Comparison of ENCODE assay signal across 17 cellular contexts in the genomic region with DNA sequence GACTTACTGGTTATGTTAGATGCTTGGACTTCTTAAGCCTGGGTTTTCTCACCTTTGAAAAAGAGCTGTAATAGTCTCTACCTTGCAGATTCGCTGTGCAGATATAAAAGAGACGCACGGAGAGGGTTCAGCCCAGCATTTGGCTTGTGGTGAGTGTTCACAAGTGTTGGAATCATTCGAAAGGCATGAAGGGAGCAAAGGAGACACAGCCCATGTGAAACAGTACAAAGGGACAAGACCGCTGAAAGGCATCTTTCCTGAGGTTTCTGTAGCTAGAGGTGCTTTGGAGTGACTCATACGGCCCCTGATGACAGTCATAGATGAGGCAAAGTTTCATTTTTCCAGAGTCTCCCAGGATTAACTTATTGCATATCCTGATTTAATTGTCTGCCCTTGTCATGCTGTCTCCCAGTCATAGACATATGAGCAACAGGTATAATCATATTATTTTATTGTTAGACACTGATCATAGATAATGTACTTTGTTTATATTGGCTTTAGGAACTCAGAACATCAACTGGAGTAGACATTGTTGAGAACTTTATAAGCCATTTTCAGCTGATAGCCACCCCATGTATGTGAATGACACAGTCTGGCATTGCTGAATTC.
"Had no signal": no experiment of that assay in that cellular context is flagged by ENCODE, and none has a peak within 500 bp of the region (broad histone marks: within the 10 kb centered on the region; RNA-seq: fewer than 3 reads in every experiment).

No MANE protein-coding gene starts in this region.

- H3K4me3 ChIP-seq: prostate gland, right atrium auricular region, tibial artery, uterus had no signal

- ATAC-seq: activated T-cell treated with anti-CD3 and anti-CD28 coated beads, Interleukin-2, amount 50 U/mL, for 4 hours; esophagus mucosa; left ventricle myocardium superior; stimulated activated naive CD8-positive, alpha-beta T cell treated with anti-CD3 and anti-CD28 coated beads, Interleukin-15, Interleukin-2, amounts not matched to agents 100 U/mL and 50 U/mL, for 24 hours had no signal

- DNase-seq: activated CD4-positive, alpha-beta T cell treated with anti-CD3 and anti-CD28 coated beads, Interleukin-2, amount 50 U/mL, for 1 hour; activated CD4-positive, CD25-positive, alpha-beta regulatory T cell treated with anti-CD3 and anti-CD28 coated beads, Interleukin-2, amount 50 U/mL, for 72 hours; activated CD8-positive, alpha-beta memory T cell treated with anti-CD3 and anti-CD28 coated beads, Interleukin-2, amount 50 U/mL, for 4 hours; activated effector memory CD4-positive, alpha-beta T cell treated with Interleukin-2 at 50 U/mL for 16 hours; activated naive CD4-positive, alpha-beta T cell treated with anti-CD3 and anti-CD28 coated beads, Interleukin-2, amount 50 U/mL, for 16 hours; activated T-cell treated with anti-CD3 and anti-CD28 coated beads, Interleukin-2, amount 50 U/mL, for 4 hours; aorta; effector CD8-positive, alpha-beta T cell; immature natural killer cell; left ventricle myocardium superior; stimulated activated naive CD8-positive, alpha-beta T cell treated with anti-CD3 and anti-CD28 coated beads, Interleukin-15, Interleukin-2, amounts not matched to agents 100 U/mL and 50 U/mL, for 24 hours; substantia nigra; tibial artery; uterus had no signal
